ENCODE assay signal across 14 cellular contexts in the genomic region with DNA sequence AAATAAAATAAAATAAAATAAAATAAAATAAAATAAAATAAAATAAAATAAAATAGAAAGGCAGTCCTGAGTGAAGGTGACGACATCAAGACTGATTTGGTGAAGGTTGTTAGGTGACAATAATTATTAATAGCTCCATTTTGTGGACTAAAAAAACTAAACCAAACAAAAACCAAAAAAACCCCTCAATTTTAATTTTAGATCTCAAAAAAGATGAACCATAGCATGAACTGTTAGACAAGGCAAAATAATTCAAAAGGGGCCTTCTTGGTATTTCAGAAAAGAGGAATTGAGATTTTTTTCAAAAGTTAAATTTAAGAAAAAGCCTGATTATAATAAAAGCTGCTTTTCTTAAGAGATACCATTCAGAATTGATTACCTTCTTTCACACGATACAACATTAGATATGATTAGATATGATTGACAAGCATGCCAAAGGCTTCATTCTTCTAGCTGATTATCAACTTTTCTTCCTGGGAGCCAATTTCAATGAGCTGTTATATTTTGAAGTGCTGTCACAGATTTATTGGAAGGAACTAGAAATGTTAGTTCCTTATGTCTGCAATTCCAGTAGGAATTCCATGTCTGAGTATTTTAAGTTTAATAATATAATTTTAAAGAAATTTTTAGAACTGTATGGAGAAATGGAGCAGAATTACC.
DNase-seq lines count a peak whose midpoint lies in the region; ATAC-seq, FAIRE-seq and TF ChIP-seq lines count a peak whose summit lies in the region.
"Had no signal": no experiment of that assay in that cellular context is flagged by ENCODE, and none has a peak within 500 bp of the region (broad histone marks: within the 10 kb centered on the region; RNA-seq: fewer than 3 reads in every experiment).

No MANE protein-coding gene starts in this region.

- H3K79me2 ChIP-seq in neural cell (replicated peaks; ENCODE audit: insufficient read depth, low read length) = no peaks in the 10 kb centered on the region

- peak; percentile 33 for FAIRE-seq in GM19239 (lab: Jason Lieb, UNC)
- FAIRE-seq: A549 had no signal

- H3K9me3 ChIP-seq in neural cell (ENCODE audit: low read length) = no peaks in the 10 kb centered on the region
- no peaks in the 10 kb centered on the region for H3K9me3 ChIP-seq in right lobe of liver
- H3K9me3 ChIP-seq: A549, Caco-2 had no signal

- no peak for DNase-seq in GM19239 (ENCODE audit: insufficient read length, low spot score)
- no peak for DNase-seq in WTC11 (ENCODE audit: low spot score)
- no peak for DNase-seq in SIG-M5 treated with dmso at 0.1 percent for 504 hours (lab: John Stamatoyannopoulos, UW; ENCODE audit: unreplicated experiment)
- no peak for DNase-seq in GDM1 (lab: John Stamatoyannopoulos, UW)
- DNase-seq in right lobe of liver = no peak
- DNase-seq: Caco-2; CD8-positive, alpha-beta memory T cell; DND-41; GF-D8; GOT3; H9; KBM-7 had no signal

- H3K27me3 ChIP-seq in neural cell (ENCODE audit: insufficient read depth, low read depth, low read length) = no peaks in the 10 kb centered on the region
- no peaks in the 10 kb centered on the region for H3K27me3 ChIP-seq in right lobe of liver

- no peaks in the 10 kb centered on the region for H3K27me3 Mint-ChIP-seq in WTC11 (ENCODE audit: low read depth)

- no peak for TF ChIP-seq CTCF in WTC11 (IDR thresholded peaks at IDR 0.05)
- no peak for TF ChIP-seq CTCF in neural cell (IDR thresholded peaks at IDR 0.05; ENCODE audit: poor library complexity, severe bottlenecking)
- TF ChIP-seq CTCF in right lobe of liver (IDR thresholded peaks at IDR 0.05) = no peak

- H3K9me3 Mint-ChIP-seq in WTC11 = no peaks in the 10 kb centered on the region
- H3K9me3 Mint-ChIP-seq: CD8-positive, alpha-beta memory T cell; H9 had no signal

- CTCF ChIA-PET in WTC11 (lab: Charles Lee) = no interaction called here

- no peaks in the 10 kb centered on the region for H3F3A ChIP-seq in neural cell (ENCODE audit: insufficient read depth, low read length, poor library complexity, severe bottlenecking)

- peaks cover 36% of the 10 kb centered on the region for H3K4me1 Mint-ChIP-seq in WTC11
- H3K4me1 Mint-ChIP-seq: CD8-positive, alpha-beta memory T cell had no signal

- ATAC-seq in WTC11 = no peak
- ATAC-seq in right lobe of liver = no peak
- ATAC-seq: A549 had no signal

- no peak for TF ChIP-seq RAD21 in neural cell (conservative IDR thresholded peaks at IDR 0.05)

- H3K9me2 ChIP-seq in neural cell (ENCODE audit: insufficient read depth, low read length) = no peaks in the 10 kb centered on the region

- H3K9ac ChIP-seq in neural cell (ENCODE audit: low read length) = no peak overlapping the region

- H3K4me3 ChIP-seq in neural cell (ENCODE audit: low read length) (no peak overlapping the region), right lobe of liver (no peak overlapping the region)
- H3K4me3 ChIP-seq: A549 had no signal

- H3K27ac Mint-ChIP-seq in WTC11 = no peak overlapping the region
- H3K27ac Mint-ChIP-seq: CD8-positive, alpha-beta memory T cell had no signal

- H3K4me2 ChIP-seq in neural cell (ENCODE audit: low read length) = no peak overlapping the region
- H3K4me2 ChIP-seq: A549 had no signal

- H3K36me3 ChIP-seq in neural cell (ENCODE audit: insufficient read depth, low read length) (no peaks in the 10 kb centered on the region), right lobe of liver (no peaks in the 10 kb centered on the region)

- H3K27ac ChIP-seq in neural cell (ENCODE audit: low read length) = peak overlapping the region; percentile 1
- no peak overlapping the region for H3K27ac ChIP-seq in right lobe of liver
- H3K27ac ChIP-seq: A549 had no signal

- TF ChIP-seq EP300 in neural cell (conservative IDR thresholded peaks at IDR 0.05; ENCODE audit: poor library complexity, severe bottlenecking) = peak; percentile 83

- no peak overlapping the region for H2AFZ ChIP-seq in neural cell (ENCODE audit: low read depth, low read length)

- no peak for TF ChIP-seq POLR2A in right lobe of liver (IDR thresholded peaks at IDR 0.05)

- H4K20me1 ChIP-seq in neural cell (ENCODE audit: insufficient read depth) = no peaks in the 10 kb centered on the region

- WGBS in right lobe of liver (ENCODE audit: insufficient coverage, low coverage, low lambda C conversion rate, missing lambda C conversion rate) = 80% methylated on average over 2 of the region's 2 CpGs

- no peak overlapping the region for H3K4me3 Mint-ChIP-seq in WTC11
- H3K4me3 Mint-ChIP-seq: CD8-positive, alpha-beta memory T cell; H9 had no signal

- no peaks in the 10 kb centered on the region for H3K36me3 Mint-ChIP-seq in WTC11

- intact Hi-C loops in right lobe of liver (cut with DNase I) = no loop called here

- no peaks in the 10 kb centered on the region for H3K4me1 ChIP-seq in right lobe of liver
- H3K4me1 ChIP-seq: A549, Caco-2 had no signal

- POLR2A ChIA-PET in WTC11 (lab: Charles Lee) = no interaction called here

TF ChIP-seq in WTC11, 78 proteins besides CTCF, POLR2A, EP300 and RAD21:
- TF ChIP-seq ERG (CRISPR knock-in tag; IDR thresholded peaks at IDR 0.05) = no peak
- no peak for TF ChIP-seq PRRX2 (CRISPR knock-in tag; IDR thresholded peaks at IDR 0.05)
- peak; percentile 78 for TF ChIP-seq HMGA2 (CRISPR knock-in tag; IDR thresholded peaks at IDR 0.05)

TF ChIP-seq in neural cell, 6 proteins besides CTCF, POLR2A, EP300 and RAD21:
- TF ChIP-seq REST (IDR thresholded peaks at IDR 0.05; ENCODE audit: borderline replicate concordance) (peak; percentile 89), SMC3 (conservative IDR thresholded peaks at IDR 0.05; ENCODE audit: poor library complexity) (no peak), EZH2 (IDR thresholded peaks at IDR 0.05; ENCODE audit: borderline replicate concordance, insufficient read depth, low read length, poor library complexity, severe bottlenecking) (no peak), POLR2AphosphoS5 (IDR thresholded peaks at IDR 0.05) (peak; percentile 39), TAF1 (IDR thresholded peaks at IDR 0.05; ENCODE audit: low read depth) (no peak), MXI1 (conservative IDR thresholded peaks at IDR 0.05; ENCODE audit: poor library complexity, severe bottlenecking) (no peak)
TF ChIP-seq in neural cell: peak in this region for 2.
